In genomic region chr2:27960237-27960912, GRCh38 we compare ENCODE assay signal across 8 cellular contexts.
A peak's percentile ranks its signal among the peaks of the same experiment; 100 is the strongest.
DNase-seq lines count a peak whose midpoint lies in the region; TF ChIP-seq lines count a peak whose summit lies in the region.

No MANE protein-coding gene starts in this region.

- H3K4me3 Mint-ChIP-seq in HFFc6: peak overlapping the region; percentile 62

- peaks cover 74% of the 10 kb centered on the region for H3K4me1 Mint-ChIP-seq in HFFc6 (ENCODE audit: low read depth)

- in situ Hi-C loops in ACHN (cut with HindIII; ENCODE audit: low pct_ligation_motif_present, low pct_unique_long_range_greater_than_20kb, low sequenced_read_pairs): no loop called here

- no peaks in the 10 kb centered on the region for H3K9me3 Mint-ChIP-seq in HFFc6

- DNase-seq in ACHN (peak; percentile 91), HFFc6 (peak; percentile 81), amniotic stem cell (lab: John Stamatoyannopoulos, UW) (peak; percentile 56), myocyte (ENCODE audit: low read depth) (peak; percentile 87), middle frontal gyrus (ENCODE audit: extremely low spot score, low spot score) (no peak), cerebellar cortex (ENCODE audit: low spot score) (no peak), NCI-H774 (lab: John Stamatoyannopoulos, UW) (no peak), NCI-H1105 (lab: John Stamatoyannopoulos, UW) (no peak)

- peaks cover 15% of the 10 kb centered on the region for H3K36me3 Mint-ChIP-seq in HFFc6 (ENCODE audit: low read depth)

- peak overlapping the region; percentile 91 for H3K27ac Mint-ChIP-seq in HFFc6

- H3K27me3 Mint-ChIP-seq in HFFc6 (ENCODE audit: insufficient read depth): peaks cover 1% of the 10 kb centered on the region; the same call in 1 of the 2 replicates

- TF ChIP-seq CTCF in HFFc6 (IDR thresholded peaks at IDR 0.05): no peak

Comparison
In these comparisons a context has a peak if more than half of its experiments do, and no peak if none do; other contexts are left out.
1. DNase-seq: peak in ACHN (single experiment), HFFc6 (single experiment), amniotic stem cell (single experiment) and myocyte (single experiment); none in middle frontal gyrus (single experiment), cerebellar cortex (single experiment), NCI-H774 (single experiment) and NCI-H1105 (single experiment).